ENCODE assay signal across 8 cellular contexts in the genomic region with DNA sequence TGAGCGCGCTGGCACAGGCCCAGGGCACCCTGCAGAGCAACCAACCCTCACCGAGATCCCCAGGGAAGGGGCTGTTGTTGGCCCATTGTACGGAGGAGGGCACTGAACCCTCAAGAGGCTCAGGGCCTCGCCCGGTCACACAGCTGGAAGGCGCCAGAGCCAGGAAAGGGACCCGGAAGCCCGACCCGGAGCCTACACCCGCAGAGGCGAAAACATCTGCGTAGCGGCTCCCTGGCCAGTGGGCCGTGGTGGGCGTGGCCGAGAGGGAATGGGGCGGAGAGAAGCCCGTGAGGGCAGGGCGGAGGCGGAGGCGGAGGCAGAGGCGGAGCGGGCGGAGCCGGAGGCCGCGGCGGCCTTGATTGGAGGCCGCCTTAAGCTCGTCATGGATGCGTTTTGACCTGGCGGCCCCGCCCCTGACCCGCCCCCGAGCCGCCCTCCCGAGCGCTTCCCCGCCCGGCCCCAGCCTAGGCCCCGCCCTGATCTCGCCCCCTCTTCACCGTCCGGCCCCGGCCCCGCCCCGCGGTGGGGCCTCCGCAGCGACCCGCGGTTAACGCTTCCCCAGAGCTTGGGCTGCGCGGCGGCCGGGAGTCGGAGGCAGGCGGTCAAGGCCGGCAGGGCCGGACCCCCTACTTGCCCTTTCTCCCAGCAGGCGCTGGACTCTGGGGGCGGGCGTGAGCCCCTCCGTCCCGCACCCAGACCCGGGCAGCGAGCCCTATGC. TPM values are rescaled to one million over a fixed set of nuclear protein-coding genes. Genes with fewer than 3 reads are reported as not detected.
DNase-seq lines count a peak whose midpoint lies in the region; TF ChIP-seq lines count a peak whose summit lies in the region.

No MANE protein-coding gene starts in this region.

- peak overlapping the region; percentile 76 for H3K4me3 Mint-ChIP-seq in activated naive CD4-positive, alpha-beta T cell treated with anti-CD3 and anti-CD28 coated beads, Interleukin-2, amount 10 ng/mL, durations not matched to agents 7 days and 5 days

- 0% methylated on average over 12 of the region's 69 CpGs for WGBS in suprapubic skin

- peaks cover 12% of the 10 kb centered on the region for H3K36me3 Mint-ChIP-seq in activated naive CD4-positive, alpha-beta T cell treated with anti-CD3 and anti-CD28 coated beads, Interleukin-2, amount 10 ng/mL, durations not matched to agents 7 days and 5 days

- in situ Hi-C loops in SK-MEL-5 (cut with HindIII; ENCODE audit: low pct_unique_long_range_greater_than_20kb, low sequenced_read_pairs), result no loop called here

- peak overlapping the region; percentile 55 for H3K4me3 ChIP-seq in HFF-Myc (replicated peaks; ENCODE audit: low read depth, low read length)
- peak overlapping the region; percentile 84 for H3K4me3 ChIP-seq in suprapubic skin

- H3K9me3 Mint-ChIP-seq in activated naive CD4-positive, alpha-beta T cell treated with anti-CD3 and anti-CD28 coated beads, Interleukin-2, amount 10 ng/mL, durations not matched to agents 7 days and 5 days, result no peaks in the 10 kb centered on the region

- H3K27me3 Mint-ChIP-seq in activated naive CD4-positive, alpha-beta T cell treated with anti-CD3 and anti-CD28 coated beads, Interleukin-2, amount 10 ng/mL, durations not matched to agents 7 days and 5 days, result peaks cover 20% of the 10 kb centered on the region

- peak overlapping the region; percentile 97 for H3K27ac Mint-ChIP-seq in activated naive CD4-positive, alpha-beta T cell treated with anti-CD3 and anti-CD28 coated beads, Interleukin-2, amount 10 ng/mL, durations not matched to agents 7 days and 5 days

- TF ChIP-seq CTCF in HFF-Myc (IDR thresholded peaks at IDR 0.05; ENCODE audit: low read depth, low read length, missing control alignments) (no peak), suprapubic skin (IDR thresholded peaks at IDR 0.05) (no peak)

- H3K36me3 ChIP-seq in suprapubic skin, result peaks cover 14% of the 10 kb centered on the region

- H3K4me1 ChIP-seq in suprapubic skin, result peaks cover 44% of the 10 kb centered on the region

- TF ChIP-seq EP300 in suprapubic skin (IDR thresholded peaks at IDR 0.05), result no peak

- CTCF ChIA-PET in activated naive CD4-positive, alpha-beta T cell treated with anti-CD3 and anti-CD28 coated beads, Interleukin-2, amount 10 ng/mL, durations not matched to agents 7 days and 5 days (lab: Charles Lee), result interaction anchor here (1.0 to 2.2 kb wide), 5 partner anchors 10 to 294 kb away, joined by 3 to 14 read pairs (median 4); a partner anchor contains a TSS

- no peaks in the 10 kb centered on the region for H3K9me3 ChIP-seq in suprapubic skin

- H3K27ac ChIP-seq in suprapubic skin, result peak overlapping the region; percentile 90

- TF ChIP-seq POLR2A in suprapubic skin (IDR thresholded peaks at IDR 0.05), result peak; percentile 9 to 71

- H3K27me3 ChIP-seq in suprapubic skin, result no peaks in the 10 kb centered on the region

- H3K4me1 Mint-ChIP-seq in activated naive CD4-positive, alpha-beta T cell treated with anti-CD3 and anti-CD28 coated beads, Interleukin-2, amount 10 ng/mL, durations not matched to agents 7 days and 5 days, result peaks cover 53% of the 10 kb centered on the region

- DNase-seq in GM04503 (ENCODE audit: low read depth) (peak; percentile 55), HFF-Myc (ENCODE audit: extremely low read depth, low read depth) (peak; percentile 78), MV-4-11 (lab: John Stamatoyannopoulos, UW) (peak; percentile 95), SK-MEL-5 (ENCODE audit: low read depth, low spot score) (peak; percentile 96), germinal center (ENCODE audit: low spot score) (peak; percentile 97), occipital lobe (lab: John Stamatoyannopoulos, UW) (peak; percentile 92), suprapubic skin (ENCODE audit: low spot score in 2 of 2) (peak; percentile 98 to 99)
- peak; percentile 97 for DNase-seq in activated naive CD4-positive, alpha-beta T cell treated with anti-CD3 and anti-CD28 coated beads, Interleukin-2, amount 10 ng/mL, durations not matched to agents 7 days and 5 days

RNA-seq across cellular contexts. Expression of a gene that starts 2.1 kb away (rescaled TPM):
- total RNA-seq in SK-MEL-5 (2014; rRNA removed; shearing (Covaris generic)), result 28.3 and 31.7 TPM in 2 replicates
- 24.4 and 25.7 TPM in 2 replicates for polyA plus RNA-seq in SK-MEL-5 (2015; cell fraction: cytosol; rRNA removed)
- 28.1 and 30.5 TPM in 2 replicates for polyA plus RNA-seq in SK-MEL-5 (2015; cell fraction: nucleus; rRNA removed)
- total RNA-seq in occipital lobe (20.1 TPM), suprapubic skin (10 to 100 TPM in 3 of 4 donors, 1 to 10 TPM in 1; 10.0 to 13.3 (median 11.7) TPM)

RNA-seq across cellular contexts. Expression of a gene that starts 10.5 kb away (rescaled TPM):
- 58.3 and 65.2 TPM in 2 replicates for total RNA-seq in SK-MEL-5 (2014; rRNA removed; shearing (Covaris generic))
- polyA plus RNA-seq in SK-MEL-5 (2015; cell fraction: cytosol; rRNA removed), result 71.9 and 83.7 TPM in 2 replicates
- 35.7 and 56.7 TPM in 2 replicates for polyA plus RNA-seq in SK-MEL-5 (2015; cell fraction: nucleus; rRNA removed)
- total RNA-seq in occipital lobe (21.5 TPM), suprapubic skin (10 to 100 TPM; 32.1 to 54.1 (median 42.5) TPM)

RNA-seq across cellular contexts. Expression of a gene that starts 22.7 kb away (rescaled TPM):
- total RNA-seq in SK-MEL-5 (2014; rRNA removed; shearing (Covaris generic)), result 8.6 and 11.0 TPM in 2 replicates
- polyA plus RNA-seq in SK-MEL-5 (2015; cell fraction: cytosol; rRNA removed), result 32.5 and 39.8 TPM in 2 replicates
- 45.5 and 63.8 TPM in 2 replicates for polyA plus RNA-seq in SK-MEL-5 (2015; cell fraction: nucleus; rRNA removed)
- 37.1 TPM for total RNA-seq in occipital lobe
- 10 to 100 TPM in 1 of 4 donors, 1 to 10 TPM in 3; 6.1 to 11.3 (median 8.1) TPM for total RNA-seq in suprapubic skin

Comparison
In these comparisons a context has a peak if more than half of its experiments do, and no peak if none do; other contexts are left out.
1. Peak in every context shown above with its lines: DNase-seq, H3K4me3 ChIP-seq and H3K27ac ChIP-seq.